10 cellular contexts compared by ENCODE assay signal in the genomic region with DNA sequence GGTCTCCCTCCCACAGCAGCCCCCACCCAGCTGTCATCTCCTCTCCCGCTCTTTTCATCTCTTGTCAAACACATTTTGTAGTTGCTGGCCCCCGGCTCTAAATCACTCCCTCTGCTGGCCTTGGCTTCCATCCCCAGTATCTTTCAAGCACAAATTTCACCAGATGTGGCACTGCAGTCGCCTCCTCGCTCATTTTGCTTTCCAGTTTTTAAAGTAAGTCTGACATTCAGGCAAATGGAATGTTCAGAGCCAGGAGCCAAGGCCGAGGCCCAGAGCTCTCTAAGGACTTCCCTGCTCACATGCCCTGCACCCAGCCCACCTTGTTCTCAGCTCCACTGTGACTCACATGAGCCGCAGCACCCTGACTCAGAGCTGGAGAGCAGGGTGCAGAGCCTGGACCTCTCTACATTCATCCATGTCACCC.
A peak's percentile ranks its signal among the peaks of the same experiment; 100 is the strongest.
DNase-seq lines count a peak whose midpoint lies in the region; ATAC-seq, FAIRE-seq and TF ChIP-seq lines count a peak whose summit lies in the region.
"Had no signal": no experiment of that assay in that cellular context is flagged by ENCODE, and none has a peak within 500 bp of the region (broad histone marks: within the 10 kb centered on the region; RNA-seq: fewer than 3 reads in every experiment).

No MANE protein-coding gene starts in this region.

- H3K23ac ChIP-seq in mesenchymal stem cell (ENCODE audit: low read length in 2 of 2) = no peak overlapping the region

- H3K4me1 ChIP-seq in mesenchymal stem cell (ENCODE audit: control insufficient read depth, insufficient read depth, low read depth, low read length) = peaks cover 18% of the 10 kb centered on the region

- H3K36me3 ChIP-seq in mesenchymal stem cell (ENCODE audit: control insufficient read depth in 1 of 2, insufficient read depth in 2 of 2, low read depth in 1 of 2, low read length in 2 of 2) = peaks cover 0 to 3% of the 10 kb centered on the region in 2 experiments
- H3K36me3 ChIP-seq: esophagus muscularis mucosa had no signal

- no peaks in the 10 kb centered on the region for H3K9me3 ChIP-seq in mesenchymal stem cell (ENCODE audit: control insufficient read depth, low read length)
- H3K9me3 ChIP-seq: esophagus muscularis mucosa had no signal

- no peak overlapping the region for H4K8ac ChIP-seq in mesenchymal stem cell (ENCODE audit: low read length)

- no peak overlapping the region for H3K9ac ChIP-seq in mesenchymal stem cell (ENCODE audit: low read length)

- no peak overlapping the region for H2BK15ac ChIP-seq in mesenchymal stem cell (ENCODE audit: low read depth, poor library complexity, severe bottlenecking)

- 82% methylated on average over 6 of the region's 6 CpGs for WGBS in mesenchymal stem cell

- peaks cover 18% of the 10 kb centered on the region for H3K79me1 ChIP-seq in mesenchymal stem cell (replicated peaks; ENCODE audit: low read length, poor library complexity, severe bottlenecking)

- no peak overlapping the region for H2BK5ac ChIP-seq in mesenchymal stem cell (ENCODE audit: low read depth, low read length, poor library complexity, severe bottlenecking)

- H3K4ac ChIP-seq in mesenchymal stem cell (ENCODE audit: low read depth in 1 of 2, low read length in 2 of 2) = no peak overlapping the region

- H2BK120ac ChIP-seq in mesenchymal stem cell (ENCODE audit: low read depth, low read length) = no peak overlapping the region

- peak overlapping the region; percentile 11 for H3K27ac ChIP-seq in mesenchymal stem cell (ENCODE audit: low read length, poor library complexity, severe bottlenecking)
- H3K27ac ChIP-seq: esophagus muscularis mucosa had no signal

- TF ChIP-seq CTCF in choroid plexus epithelial cell (conservative IDR thresholded peaks at IDR 0.05; ENCODE audit: low read depth, low read length) = no peak

- H3K18ac ChIP-seq in mesenchymal stem cell (ENCODE audit: low read depth in 1 of 2, low read length in 2 of 2) = no peak overlapping the region

- FAIRE-seq in HTR-8/SVneo (lab: Jason Lieb, UNC) = no peak

- H2AFZ ChIP-seq in mesenchymal stem cell (ENCODE audit: low read depth, low read length) = no peak overlapping the region

- H3K4me2 ChIP-seq in mesenchymal stem cell (ENCODE audit: low read length, poor library complexity, severe bottlenecking) = no peak overlapping the region

- ATAC-seq in GM19328 (IDR thresholded peaks at IDR 0.05; ENCODE audit: unreplicated experiment) = no peak
- ATAC-seq in GM21737 (IDR thresholded peaks at IDR 0.05; ENCODE audit: unreplicated experiment) = no peak
- no peak for ATAC-seq in GM21390 (IDR thresholded peaks at IDR 0.05; ENCODE audit: unreplicated experiment)

- H3K4me3 ChIP-seq in choroid plexus epithelial cell (ENCODE audit: low read depth, low read length) = no peak overlapping the region
- H3K4me3 ChIP-seq in mesenchymal stem cell (ENCODE audit: insufficient read depth in 1 of 2, low read depth in 1 of 2, low read length in 2 of 2) = no peak overlapping the region
- H3K4me3 ChIP-seq: esophagus muscularis mucosa had no signal

- H2AK5ac ChIP-seq in mesenchymal stem cell (ENCODE audit: low read length, severe bottlenecking) = peak overlapping the region; percentile 34

- H4K91ac ChIP-seq in mesenchymal stem cell (ENCODE audit: low read length) = no peak overlapping the region

- DNase-seq in AG20443 (ENCODE audit: low spot score) (peak; percentile 49), HTR-8/SVneo (ENCODE audit: insufficient read length, low spot score) (peak; percentile 33), choroid plexus epithelial cell (ENCODE audit: low read depth) (peak; percentile 39), mesenchymal stem cell (no peak)
- no peak for DNase-seq in stimulated activated CD4-positive, alpha-beta T cell treated with anti-CD3 and anti-CD28 coated beads, Interleukin-12 subunit alpha, Interleukin-12 subunit beta, amount 100 ng/mL, for 4 hours
- DNase-seq: SIG-M5 had no signal

- H3K14ac ChIP-seq in mesenchymal stem cell (ENCODE audit: low read length in 2 of 2) = no peak overlapping the region

- peaks cover 0 to 8% of the 10 kb centered on the region in 2 experiments for H3K27me3 ChIP-seq in mesenchymal stem cell (ENCODE audit: control insufficient read depth in 1 of 2, insufficient read depth in 1 of 2, low read length in 2 of 2)
- H3K27me3 ChIP-seq: esophagus muscularis mucosa had no signal

- H2BK12ac ChIP-seq in mesenchymal stem cell (ENCODE audit: low read length in 2 of 2) = no peak overlapping the region

Comparison
In these comparisons a context has a peak if more than half of its experiments do, and no peak if none do; other contexts are left out.
1. DNase-seq: peak in AG20443 (single experiment), HTR-8/SVneo (single experiment) and choroid plexus epithelial cell (single experiment); none in mesenchymal stem cell (single experiment) and stimulated activated CD4-positive, alpha-beta T cell treated with anti-CD3 and anti-CD28 coated beads, Interleukin-12 subunit alpha, Interleukin-12 subunit beta, amount 100 ng/mL, for 4 hours (single experiment).